24 cellular contexts compared by ENCODE assay signal in genomic region chr5:142167458-142167857, GRCh38. TPM values are rescaled to one million over a fixed set of nuclear protein-coding genes. Genes with fewer than 3 reads are reported as not detected.
DNase-seq lines count a peak whose midpoint lies in the region; TF ChIP-seq lines count a peak whose summit lies in the region.
"Had no signal": no experiment of that assay in that cellular context is flagged by ENCODE, and none has a peak within 500 bp of the region (broad histone marks: within the 10 kb centered on the region; RNA-seq: fewer than 3 reads in every experiment).

No MANE protein-coding gene starts in this region.

- no peak for TF ChIP-seq POLR2A in lower leg skin (IDR thresholded peaks at IDR 0.05)

- H3K36me3 Mint-ChIP-seq in HFFc6 (ENCODE audit: low read depth), result peaks cover 7% of the 10 kb centered on the region; the same call in 1 of the 2 replicates

- H3K27me3 ChIP-seq in AG04450 (ENCODE audit: control insufficient read depth, insufficient read depth, low read length), result no peaks in the 10 kb centered on the region
- H3K27me3 ChIP-seq: sigmoid colon, tibial nerve had no signal

- H3K27ac ChIP-seq in AG04450 (ENCODE audit: low read depth, low read length), result no peak overlapping the region
- H3K27ac ChIP-seq: RWPE1, sigmoid colon, SK-N-MC, tibial nerve had no signal

- WGBS in lower leg skin, 2 donors, result 97 to 98% methylated on average over 6 of the region's 6 CpGs

- no peak overlapping the region for H3K4me3 Mint-ChIP-seq in HFFc6
- H3K4me3 Mint-ChIP-seq: activated CD4-positive, alpha-beta memory T cell treated with anti-CD3 and anti-CD28 coated beads for 36 hours; activated naive CD8-positive, alpha-beta T cell treated with anti-CD3 and anti-CD28 coated beads, Interleukin-2, amount 10 ng/mL, durations not matched to agents 7 days and 5 days; CD4-positive, alpha-beta memory T cell had no signal

- no peak overlapping the region for H3K27ac Mint-ChIP-seq in HFFc6
- H3K27ac Mint-ChIP-seq: activated CD4-positive, alpha-beta memory T cell treated with anti-CD3 and anti-CD28 coated beads for 36 hours; activated naive CD8-positive, alpha-beta T cell treated with anti-CD3 and anti-CD28 coated beads, Interleukin-2, amount 10 ng/mL, durations not matched to agents 7 days and 5 days; CD4-positive, alpha-beta memory T cell had no signal

- H3K27me3 Mint-ChIP-seq in HFFc6 (ENCODE audit: insufficient read depth), result peaks cover 1% of the 10 kb centered on the region; the same call in 1 of the 2 replicates
- H3K27me3 Mint-ChIP-seq: activated CD4-positive, alpha-beta memory T cell treated with anti-CD3 and anti-CD28 coated beads for 36 hours; activated naive CD8-positive, alpha-beta T cell treated with anti-CD3 and anti-CD28 coated beads, Interleukin-2, amount 10 ng/mL, durations not matched to agents 7 days and 5 days; CD4-positive, alpha-beta memory T cell had no signal

- H3K4me1 Mint-ChIP-seq in HFFc6 (ENCODE audit: low read depth), result peaks cover 22% of the 10 kb centered on the region
- H3K4me1 Mint-ChIP-seq: activated naive CD8-positive, alpha-beta T cell treated with anti-CD3 and anti-CD28 coated beads, Interleukin-2, amount 10 ng/mL, durations not matched to agents 7 days and 5 days had no signal

- TF ChIP-seq CTCF in AG04450 (IDR thresholded peaks at IDR 0.05; ENCODE audit: low read depth, low read length) (0 out of 2 replicates have a peak, but pooled peaks have one; percentile 8), HFFc6 (IDR thresholded peaks at IDR 0.05) (peak; percentile 49; the same call in 1 of the 2 replicates), astrocyte of the cerebellum (IDR thresholded peaks at IDR 0.05; ENCODE audit: low read depth, low read length, missing control alignments) (peak; percentile 12), fibroblast of mammary gland (conservative IDR thresholded peaks at IDR 0.05; ENCODE audit: control insufficient read depth, insufficient read depth, low read depth, low read length) (peak; percentile 14), lower leg skin (IDR thresholded peaks at IDR 0.05) (no peak)

- no peaks in the 10 kb centered on the region for H3K9me3 Mint-ChIP-seq in HFFc6
- H3K9me3 Mint-ChIP-seq: activated CD4-positive, alpha-beta memory T cell treated with anti-CD3 and anti-CD28 coated beads for 36 hours; activated naive CD8-positive, alpha-beta T cell treated with anti-CD3 and anti-CD28 coated beads, Interleukin-2, amount 10 ng/mL, durations not matched to agents 7 days and 5 days had no signal

- in situ Hi-C loops in astrocyte of the cerebellum (cut with HindIII; ENCODE audit: low sequenced_read_pairs), result loop anchor here (25.0 kb wide), 1 partner anchor 520 kb away; the partner anchor contains the start of gene FGF1

- no peak for DNase-seq in AG04450 (ENCODE audit: low read depth, low spot score)
- no peak for DNase-seq in HFFc6
- no peak for DNase-seq in astrocyte of the cerebellum (ENCODE audit: low read depth)
- DNase-seq in fibroblast of mammary gland (ENCODE audit: low read depth), result no peak
- DNase-seq in lower leg skin (ENCODE audit: low spot score in 2 of 2), result no peak
- DNase-seq in DMS53 treated with DMSO at 0.1 percent for 48 hours (lab: John Stamatoyannopoulos, UW; ENCODE audit: unreplicated experiment), result no peak
- no peak for DNase-seq in foreskin melanocyte
- DNase-seq in OCI-M1 (lab: John Stamatoyannopoulos, UW), result no peak
- DNase-seq: activated CD4-positive, alpha-beta memory T cell treated with anti-CD3 and anti-CD28 coated beads for 36 hours; activated CD4-positive, CD25-positive, alpha-beta regulatory T cell; activated effector memory CD4-positive, alpha-beta T cell treated with Interleukin-2 at 50 U/mL for 16 hours; activated naive CD8-positive, alpha-beta T cell treated with anti-CD3 and anti-CD28 coated beads, Interleukin-2, amount 10 ng/mL, durations not matched to agents 7 days and 5 days; activated T-cell treated with anti-CD3 and anti-CD28 coated beads for 4 hours; CD4-positive, alpha-beta memory T cell; DMS 273 treated with DMSO at 0.1 percent for 48 hours; NCI-H1694 treated with DMSO at 0.1 percent for 48 hours; NCI-H526; posterior cingulate gyrus; sigmoid colon; T1000 had no signal

- POLR2A ChIA-PET in AG04450 (lab: Yijun Ruan, JAX), result no interaction called here

- no peak overlapping the region for H3K4me3 ChIP-seq in AG04450 (ENCODE audit: low read depth, low read length)
- no peak overlapping the region for H3K4me3 ChIP-seq in astrocyte of the cerebellum (ENCODE audit: low read depth, low read length)
- H3K4me3 ChIP-seq in fibroblast of mammary gland (ENCODE audit: control insufficient read depth, low read depth, low read length), result no peak overlapping the region
- no peak overlapping the region for H3K4me3 ChIP-seq in lower leg skin (ENCODE audit: low read depth, poor library complexity, severe bottlenecking)
- H3K4me3 ChIP-seq: lung, sigmoid colon, SK-N-MC, tibial nerve had no signal

- no peaks in the 10 kb centered on the region for H3K9me3 ChIP-seq in AG04450 (ENCODE audit: control insufficient read depth, insufficient read depth, low read length)
- H3K9me3 ChIP-seq: sigmoid colon, tibial nerve had no signal

- CTCF ChIA-PET in AG04450 (lab: Charles Lee), result interaction anchor here (0.6 to 1.4 kb wide), 6 partner anchors 15 to 1089 kb away, joined by 3 to 5 read pairs (median 3); no protein-coding TSS in a partner anchor

- intact Hi-C loops in lower leg skin (cut with DNase I; ENCODE audit: low total_unique reads), result no loop called here

RNA-seq across cellular contexts. Expression of gene NDFIP1, which starts 58.9 kb away (rescaled TPM):
- 23.2 and 31.9 TPM in 2 replicates for polyA plus RNA-seq in AG04450 (2011; rRNA removed)
- 9.4 and 17.5 TPM in 2 replicates for polyA minus RNA-seq in AG04450 (2011; rRNA and poly(A)+ RNA removed)
- total RNA-seq in HFFc6 (2021; fragmentation: NEBNext Ultra II Directional; extraction: Animal tissue kit (Norgen Biotek cat#: 25700)), result 10 to 100 TPM; 57.7 to 69.9 (median 63.0) TPM
- 10 to 100 TPM; 25.8 to 83.9 (median 56.6) TPM for total RNA-seq in lower leg skin

Comparison
In these comparisons a context has a peak if more than half of its experiments do, and no peak if none do; other contexts are left out.
1. CTCF ChIP-seq: peak in AG04450 (single experiment), HFFc6 (single experiment), astrocyte of the cerebellum (single experiment) and fibroblast of mammary gland (single experiment); none in lower leg skin (0 of 3).